In the genomic region with DNA sequence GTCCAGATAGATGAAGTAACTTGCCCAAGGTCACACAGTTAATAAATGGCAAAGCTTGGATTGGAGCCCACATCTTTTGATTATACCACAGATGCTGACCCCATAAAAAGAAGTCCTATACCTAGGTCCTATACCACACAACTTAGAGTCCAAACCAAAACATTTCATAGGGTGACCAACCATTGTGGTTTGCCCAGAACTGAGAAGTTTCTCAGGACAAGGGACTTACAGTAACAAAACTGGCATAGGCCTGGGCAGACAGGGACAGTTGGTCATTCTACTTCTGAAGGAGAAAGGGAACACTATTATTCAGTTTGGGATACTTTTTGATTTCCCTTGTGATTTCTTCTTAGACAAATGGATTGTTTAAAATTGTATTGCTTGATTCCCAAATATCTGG, we compare ENCODE assay signal across 19 cellular contexts. TPM values are rescaled to one million over a fixed set of nuclear protein-coding genes. Genes with fewer than 3 reads are reported as not detected.
DNase-seq lines count a peak whose midpoint lies in the region; ATAC-seq and TF ChIP-seq lines count a peak whose summit lies in the region.
"Had no signal": no experiment of that assay in that cellular context is flagged by ENCODE, and none has a peak within 500 bp of the region (broad histone marks: within the 10 kb centered on the region; RNA-seq: fewer than 3 reads in every experiment).

No MANE protein-coding gene starts in this region.

- no peak for TF ChIP-seq CTCF in esophagus squamous epithelium (IDR thresholded peaks at IDR 0.05)
- no peak for TF ChIP-seq CTCF in uterus (IDR thresholded peaks at IDR 0.05)

- TF ChIP-seq POLR2A in esophagus squamous epithelium (IDR thresholded peaks at IDR 0.05) (no peak), uterus (IDR thresholded peaks at IDR 0.05) (no peak)

- no peak for ATAC-seq in HG02571 (IDR thresholded peaks at IDR 0.05; ENCODE audit: unreplicated experiment)
- ATAC-seq: CD8-positive, alpha-beta T cell had no signal

- intact Hi-C loops in esophagus squamous epithelium (cut with DNase I) (no loop called here), uterus (cut with DNase I; ENCODE audit: low total_unique reads) (no loop called here)

- H3K27me3 ChIP-seq in esophagus (ENCODE audit: control insufficient read depth in 1 of 2, insufficient read depth in 2 of 2, low read length in 2 of 2) = no peaks in the 10 kb centered on the region
- H3K27me3 ChIP-seq in esophagus squamous epithelium = peaks cover 0 to 35% (median 0%) of the 10 kb centered on the region in 4 donors
- no peaks in the 10 kb centered on the region for H3K27me3 ChIP-seq in uterus

- no peaks in the 10 kb centered on the region for H3K9me3 ChIP-seq in esophagus (ENCODE audit: control insufficient read depth in 2 of 2, insufficient read depth in 1 of 2, low read depth in 1 of 2, low read length in 1 of 2)
- no peaks in the 10 kb centered on the region for H3K9me3 ChIP-seq in esophagus squamous epithelium
- H3K9me3 ChIP-seq in uterus = no peaks in the 10 kb centered on the region
- H3K9me3 ChIP-seq: Caco-2 had no signal

- DNase-seq in esophagus squamous epithelium (lab: John Stamatoyannopoulos, UW) (no peak), uterus (no peak), kidney tubule cell (ENCODE audit: low spot score) (no peak)
- no peak for DNase-seq in stimulated activated CD4-positive, alpha-beta T cell treated with anti-CD3 and anti-CD28 coated beads, Interleukin-2, amount 100 ng/mL, for 24 hours
- DNase-seq: C1 segment of cervical spinal cord; Caco-2; CD4-positive, CD25-positive, alpha-beta regulatory T cell; CD8-positive, alpha-beta T cell; DMS153; DND-41; H7; HCEC 1CT had no signal

- peaks cover 0 to 2% of the 10 kb centered on the region in 2 donors for H3K4me1 ChIP-seq in esophagus (ENCODE audit: control insufficient read depth in 2 of 2, insufficient read depth in 2 of 2, low read length in 1 of 2)
- H3K4me1 ChIP-seq in esophagus squamous epithelium = peaks cover 0 to 12% (median 3%) of the 10 kb centered on the region in 3 donors
- H3K4me1 ChIP-seq in uterus = peaks cover 13 to 14% of the 10 kb centered on the region in 2 donors
- H3K4me1 ChIP-seq: Caco-2 had no signal

- H3K4me3 ChIP-seq in esophagus (ENCODE audit: low read depth in 1 of 2, low read length in 2 of 2) (no peak overlapping the region), esophagus squamous epithelium (no peak overlapping the region), uterus (no peak overlapping the region)
- H3K4me3 ChIP-seq: GM23248 had no signal

- H3K27ac ChIP-seq in esophagus (ENCODE audit: low read depth in 2 of 2, low read length in 1 of 2) (peak overlapping the region; percentile 15 to 58), esophagus squamous epithelium (peak overlapping the region in 3 of 4 donors; percentile 19 to 58 (median 40)), uterus (peak overlapping the region; percentile 83 to 87)
- H3K27ac ChIP-seq: GM23248 had no signal

- H3K36me3 ChIP-seq in esophagus (ENCODE audit: control insufficient read depth in 2 of 2, insufficient read depth in 2 of 2, low read length in 1 of 2) = no peaks in the 10 kb centered on the region
- no peaks in the 10 kb centered on the region for H3K36me3 ChIP-seq in esophagus squamous epithelium
- H3K36me3 ChIP-seq in uterus = no peaks in the 10 kb centered on the region

RNA-seq across cellular contexts. Expression of a gene that starts 32.9 kb away (rescaled TPM):
- polyA plus RNA-seq in esophagus = under 1 TPM in 1 of 2 donors, not detected in 1; 0.01 TPM
- total RNA-seq in esophagus squamous epithelium (not detected), uterus (1 to 10 TPM in 3 of 4 donors, under 1 TPM in 1; 0.90 to 2.4 (median 2.1) TPM)
- total RNA-seq: A172; A673; Caco-2; CD4-positive, CD25-positive, alpha-beta regulatory T cell; CD8-positive, alpha-beta T cell; GM23248; H1; H7 had no signal
- polyA plus RNA-seq: BJ; CD4-positive, CD25-positive, alpha-beta regulatory T cell; GM23248; H1 had no signal
